Comparison of ENCODE assay signal across 1 cellular context in genomic region chr9:134618163-134618822, GRCh38.
TF ChIP-seq lines count a peak whose summit lies in the region.

No MANE protein-coding gene starts in this region.

TF ChIP-seq in IMR-90, 13 proteins besides CTCF, POLR2A, EP300 and RAD21 (continued from another document):
- no peak for TF ChIP-seq MAZ (IDR thresholded peaks at IDR 0.05; ENCODE audit: borderline replicate concordance, low read depth, low read length)
- no peak for TF ChIP-seq FOS (IDR thresholded peaks at IDR 0.05; ENCODE audit: low read depth, low read length)
- TF ChIP-seq RCOR1 (IDR thresholded peaks at IDR 0.05; ENCODE audit: insufficient replicate concordance, low read length), result no peak
- no peak for TF ChIP-seq MXI1 (IDR thresholded peaks at IDR 0.05; ENCODE audit: borderline replicate concordance, low read depth, low read length)
- TF ChIP-seq RFX5 (IDR thresholded peaks at IDR 0.05; ENCODE audit: low read depth, low read length), result no peak
- no peak for TF ChIP-seq CEBPB (IDR thresholded peaks at IDR 0.05; ENCODE audit: low read depth, low read length)
